8 cellular contexts compared by ENCODE assay signal in genomic region chr6:26199057-26199772, GRCh38.
A peak's percentile ranks its signal among the peaks of the same experiment; 100 is the strongest.
DNase-seq lines count a peak whose midpoint lies in the region; ATAC-seq, FAIRE-seq and TF ChIP-seq lines count a peak whose summit lies in the region.

No MANE protein-coding gene starts in this region.

- H3K9ac ChIP-seq in H1 (replicated peaks in 1 of 4; ENCODE audit: extremely low read depth in 1 of 4, low read depth in 3 of 4, low read length in 3 of 4): peak overlapping the region; percentile 94 to 98 (median 98)

- H3K27ac Mint-ChIP-seq in activated CD8-positive, alpha-beta T cell treated with anti-CD3 and anti-CD28 coated beads, Interleukin-2, amount 10 ng/mL, durations not matched to agents 7 days and 5 days: peak overlapping the region; percentile 93

- no peak overlapping the region for H2AFZ ChIP-seq in H1 (ENCODE audit: low read length)

- H2BK15ac ChIP-seq in H1 (ENCODE audit: low read length): no peak overlapping the region

- peaks cover 0 to 10% (median 5%) of the 10 kb centered on the region in 4 experiments; a peak in 4 of 7 replicates for H3K4me1 ChIP-seq in H1 (replicated peaks in 1 of 4; ENCODE audit: control insufficient read depth in 3 of 4, insufficient read depth in 4 of 4, low read length in 3 of 4)

- peak overlapping the region; percentile 88 for H3K18ac ChIP-seq in H1 (ENCODE audit: extremely low read depth, low read length)

- FAIRE-seq in H1 (lab: Jason Lieb, UNC): peak; percentile 58

- peak overlapping the region; percentile 51 for H4K5ac ChIP-seq in H1 (ENCODE audit: insufficient read length, low read depth, low read length)

- H3K36me3 ChIP-seq in H1 (ENCODE audit: control insufficient read depth in 2 of 4, insufficient read depth in 4 of 4, low read length in 3 of 4): no peaks in the 10 kb centered on the region; a peak in 1 of 8 replicates

- H3K79me1 ChIP-seq in H1 (ENCODE audit: low read depth, low read length): no peaks in the 10 kb centered on the region

- no peak overlapping the region for H3K14ac ChIP-seq in H1 (ENCODE audit: insufficient read length)

- no peak overlapping the region for H3K23ac ChIP-seq in H1 (ENCODE audit: insufficient read length)

- TF ChIP-seq POLR2A in H1 (IDR thresholded peaks at IDR 0.05; ENCODE audit: control extremely low read depth in 1 of 2, low read depth in 2 of 2, low read length in 2 of 2): peak; percentile 91 to 99

- 0 out of 2 replicates have a peak, but pooled peaks cover 7% of the 10 kb centered on the region for H3K23me2 ChIP-seq in H1 (ENCODE audit: low read depth, low read length)

- peaks cover 47% of the 10 kb centered on the region for H3K4me1 Mint-ChIP-seq in activated CD8-positive, alpha-beta T cell treated with anti-CD3 and anti-CD28 coated beads, Interleukin-2, amount 10 ng/mL, durations not matched to agents 7 days and 5 days (ENCODE audit: low read depth)

- no peak overlapping the region for H2AK5ac ChIP-seq in H1 (ENCODE audit: low read depth, low read length)

- no peaks in the 10 kb centered on the region for H3K27me3 ChIP-seq in H1 (replicated peaks in 1 of 4; ENCODE audit: control insufficient read depth in 3 of 4, extremely low read depth in 1 of 4, insufficient read depth in 3 of 4, low read length in 3 of 4)

- peak overlapping the region; percentile 85 to 98 (median 89) for H3K4me3 ChIP-seq in H1 (ENCODE audit: extremely low read depth in 1 of 4, insufficient read depth in 2 of 4, low read depth in 3 of 4, low read length in 4 of 4)

- peaks cover 2 to 3% of the 10 kb centered on the region in 2 experiments for H4K20me1 ChIP-seq in H1 (replicated peaks in 1 of 2; ENCODE audit: control insufficient read depth in 1 of 2, insufficient read depth in 2 of 2, low read length in 2 of 2)

- peaks cover 0 to 29% of the 10 kb centered on the region in 2 experiments; a peak in 2 of 4 replicates for H3K79me2 ChIP-seq in H1 (ENCODE audit: control insufficient read depth in 1 of 2, insufficient read depth in 2 of 2, low read length in 2 of 2)

- no peaks in the 10 kb centered on the region for H3K9me3 ChIP-seq in H1 (ENCODE audit: insufficient read depth in 2 of 2, low read depth in 1 of 2, low read length in 1 of 2)

- no peak for TF ChIP-seq CTCF in H1 (IDR thresholded peaks at IDR 0.05; ENCODE audit: control extremely low read depth in 1 of 3, insufficient read depth in 1 of 3, low read depth in 1 of 3, low read length in 3 of 3)

- TF ChIP-seq RAD21 in H1 (IDR thresholded peaks at IDR 0.05 in 1 of 2, conservative IDR thresholded peaks at IDR 0.05 in 1 of 2; ENCODE audit: low read depth in 2 of 2, low read length in 2 of 2): no peak

- peak overlapping the region; percentile 25; the same call in 1 of the 2 replicates for H2BK20ac ChIP-seq in H1 (ENCODE audit: low read length)

- peak overlapping the region; percentile 99 for H3K4me3 Mint-ChIP-seq in activated CD8-positive, alpha-beta T cell treated with anti-CD3 and anti-CD28 coated beads, Interleukin-2, amount 10 ng/mL, durations not matched to agents 7 days and 5 days

- CTCF ChIA-PET in activated CD8-positive, alpha-beta T cell treated with anti-CD3 and anti-CD28 coated beads, Interleukin-2, amount 10 ng/mL, durations not matched to agents 7 days and 5 days (lab: Charles Lee): interaction anchor here (0.7 to 3.8 kb wide), 10 partner anchors 11 to 41 kb away, joined by 3 to 17 read pairs (median 5); a partner anchor contains a TSS
- CTCF ChIA-PET in H1 (lab: Charles Lee; ENCODE audit: partially characterized antibody): interaction anchor here (0.9 to 6.4 kb wide), 7 partner anchors 14 to 86 kb away, joined by 3 to 19 read pairs (median 6); a partner anchor contains a TSS

- H3K36me3 Mint-ChIP-seq in activated CD8-positive, alpha-beta T cell treated with anti-CD3 and anti-CD28 coated beads, Interleukin-2, amount 10 ng/mL, durations not matched to agents 7 days and 5 days (ENCODE audit: low read depth): peaks cover 42% of the 10 kb centered on the region

- no peaks in the 10 kb centered on the region for H3K27me3 Mint-ChIP-seq in activated CD8-positive, alpha-beta T cell treated with anti-CD3 and anti-CD28 coated beads, Interleukin-2, amount 10 ng/mL, durations not matched to agents 7 days and 5 days (ENCODE audit: low read depth)

- peak overlapping the region; percentile 96 for H2BK5ac ChIP-seq in H1 (ENCODE audit: low read depth, low read length)

- H4K91ac ChIP-seq in H1 (replicated peaks; ENCODE audit: insufficient read length, low read length): no peak overlapping the region

- peak; percentile 53 for ATAC-seq in GM19463 (IDR thresholded peaks at IDR 0.05; ENCODE audit: unreplicated experiment)
- ATAC-seq in HG03565 (IDR thresholded peaks at IDR 0.05; ENCODE audit: unreplicated experiment): peak; percentile 52
- ATAC-seq in activated CD8-positive, alpha-beta T cell treated with anti-CD3 and anti-CD28 coated beads, Interleukin-2, amount 10 ng/mL, durations not matched to agents 7 days and 5 days: peak; percentile 62

- POLR2A ChIA-PET in activated CD8-positive, alpha-beta T cell treated with anti-CD3 and anti-CD28 coated beads, Interleukin-2, amount 10 ng/mL, durations not matched to agents 7 days and 5 days (lab: Charles Lee): interaction anchor here (0.6 to 30.7 kb wide), 50 partner anchors 13 to 1694 kb away, joined by 3 to 2224 read pairs (median 10); partner anchors contain the start of gene HMGN4
- POLR2A ChIA-PET in H1 (lab: Charles Lee; ENCODE audit: partially characterized antibody): interaction anchor here (0.6 to 40.4 kb wide), 48 partner anchors 2 to 1694 kb away, joined by 3 to 2731 read pairs (median 18); a partner anchor contains a TSS

- H2BK12ac ChIP-seq in H1 (ENCODE audit: low read depth, low read length): peak overlapping the region; percentile 71; the same call in 1 of the 2 replicates

- H3K27ac ChIP-seq in H1 (ENCODE audit: low read depth, low read length): peak overlapping the region; percentile 93

- no peak; a peak in 1 of 3 replicates for TF ChIP-seq EP300 in H1 (IDR thresholded peaks at IDR 0.05; ENCODE audit: borderline replicate concordance in 1 of 2, low read depth in 2 of 2, low read length in 2 of 2)

- H3K9me3 Mint-ChIP-seq in activated CD8-positive, alpha-beta T cell treated with anti-CD3 and anti-CD28 coated beads, Interleukin-2, amount 10 ng/mL, durations not matched to agents 7 days and 5 days (ENCODE audit: insufficient read depth): no peaks in the 10 kb centered on the region

- 1% methylated on average over 42 of the region's 42 CpGs; no CpG with 5 or more reads in 1 of the 2 experiments for WGBS in H1 (ENCODE audit: extremely low coverage in 1 of 2, insufficient coverage in 1 of 2, insufficient read length in 1 of 2, insufficient replicate concordance in 2 of 2, low coverage in 1 of 2, low lambda C conversion rate in 2 of 2, missing lambda C conversion rate in 1 of 2), 2 experiments

- DNase-seq in COR-L47 (lab: John Stamatoyannopoulos, UW) (peak; percentile 93), NCI-H748 treated with DMSO at 0.1 percent for 48 hours (lab: John Stamatoyannopoulos, UW) (peak; percentile 98), H1 (ENCODE audit: low read depth in 1 of 2, low spot score in 2 of 2) (peak in 1 of 2 experiments; percentile 83), medulla oblongata (ENCODE audit: extremely low spot score) (peak; percentile 97)
- peak; percentile 88 for DNase-seq in activated CD8-positive, alpha-beta T cell treated with anti-CD3 and anti-CD28 coated beads, Interleukin-2, amount 10 ng/mL, durations not matched to agents 7 days and 5 days
- DNase-seq in stimulated activated CD8-positive, alpha-beta memory T cell treated with anti-CD3 and anti-CD28 coated beads, Interleukin-2, amount 100 ng/mL, for 48 hours (ENCODE audit: low read depth in 2 of 2): peak; percentile 65 to 66

- no peak overlapping the region for H2BK120ac ChIP-seq in H1 (replicated peaks; ENCODE audit: low read depth, low read length)

- peak overlapping the region; percentile 85 to 87 for H3K4me2 ChIP-seq in H1 (ENCODE audit: insufficient read depth in 1 of 2, low read depth in 2 of 2, low read length in 2 of 2)

- H4K8ac ChIP-seq in H1 (ENCODE audit: extremely low read depth, insufficient read depth, low read length): peak overlapping the region; percentile 53

- H3K4ac ChIP-seq in H1 (replicated peaks; ENCODE audit: insufficient read length, low read depth, low read length): no peak overlapping the region

- H3K56ac ChIP-seq in H1 (replicated peaks; ENCODE audit: insufficient read length, low read depth, low read length): peak overlapping the region; percentile 75

TF ChIP-seq in H1, 55 proteins besides CTCF, POLR2A, EP300 and RAD21 (continues in another document):
- TF ChIP-seq KDM5A (IDR thresholded peaks at IDR 0.05; ENCODE audit: low read length) (no peak), ATF2 (IDR thresholded peaks at IDR 0.05; ENCODE audit: low read length) (peak; percentile 47; the same call in 1 of the 2 replicates), YY1 (IDR thresholded peaks at IDR 0.05; ENCODE audit: low read depth, low read length) (0 out of 2 replicates have a peak, but pooled peaks have one; percentile 51), TAF7 (optimal IDR thresholded peaks at IDR 0.05; ENCODE audit: borderline replicate concordance, low read depth, low read length) (peak; percentile 99), RFX5 (IDR thresholded peaks at IDR 0.05; ENCODE audit: borderline replicate concordance, low read depth, low read length) (no peak), TCF12 (IDR thresholded peaks at IDR 0.05; ENCODE audit: low read depth, low read length) (no peak), EZH2 (IDR thresholded peaks at IDR 0.05; ENCODE audit: low read depth, low read length, severe bottlenecking) (no peak), PHF8 (conservative IDR thresholded peaks at IDR 0.05; ENCODE audit: low read depth, low read length) (peak; percentile 64; the same call in 1 of the 2 replicates), POU5F1 (IDR thresholded peaks at IDR 0.05; ENCODE audit: low read depth, low read length) (no peak), TBP (IDR thresholded peaks at IDR 0.05; ENCODE audit: low read depth, low read length) (peak; percentile 98)
- TF ChIP-seq, protein P1, sequence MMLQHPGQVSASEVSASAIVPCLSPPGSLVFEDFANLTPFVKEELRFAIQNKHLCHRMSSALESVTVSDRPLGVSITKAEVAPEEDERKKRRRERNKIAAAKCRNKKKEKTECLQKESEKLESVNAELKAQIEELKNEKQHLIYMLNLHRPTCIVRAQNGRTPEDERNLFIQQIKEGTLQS (IDR thresholded peaks at IDR 0.05; ENCODE audit: insufficient read depth, low read depth, low read length): no peak
